8 cellular contexts compared by ENCODE assay signal in the genomic region with DNA sequence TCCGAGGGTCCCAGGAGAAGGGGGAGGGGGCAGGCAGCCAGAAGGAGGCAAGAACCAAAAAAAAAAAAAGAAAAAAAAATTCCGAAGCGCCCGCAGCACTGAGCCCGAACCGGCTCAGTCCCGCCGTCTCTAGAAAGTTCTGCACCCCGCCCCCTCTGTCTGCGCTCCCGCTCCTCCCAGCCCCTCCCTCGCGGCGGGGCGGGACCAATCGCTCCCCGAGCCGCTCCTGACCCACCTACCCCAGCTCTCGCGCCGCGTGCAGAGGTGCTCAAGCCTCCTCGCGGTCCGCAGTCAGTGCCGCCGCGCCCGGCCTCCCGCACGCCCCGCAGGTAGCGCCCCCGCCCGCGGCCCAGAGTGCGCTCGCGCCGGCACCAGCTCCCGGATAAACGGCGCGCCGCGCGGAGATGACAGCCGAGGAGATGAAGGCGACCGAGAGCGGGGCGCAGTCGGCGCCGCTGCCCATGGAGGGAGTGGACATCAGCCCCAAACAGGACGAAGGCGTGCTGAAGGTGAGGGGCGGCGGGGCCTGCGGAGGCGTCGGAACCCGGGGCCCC. TPM values are rescaled to one million over a fixed set of nuclear protein-coding genes. Genes with fewer than 3 reads are reported as not detected.
A peak's percentile ranks its signal among the peaks of the same experiment; 100 is the strongest.
DNase-seq lines count a peak whose midpoint lies in the region; ATAC-seq and TF ChIP-seq lines count a peak whose summit lies in the region.

A gene with protein sequence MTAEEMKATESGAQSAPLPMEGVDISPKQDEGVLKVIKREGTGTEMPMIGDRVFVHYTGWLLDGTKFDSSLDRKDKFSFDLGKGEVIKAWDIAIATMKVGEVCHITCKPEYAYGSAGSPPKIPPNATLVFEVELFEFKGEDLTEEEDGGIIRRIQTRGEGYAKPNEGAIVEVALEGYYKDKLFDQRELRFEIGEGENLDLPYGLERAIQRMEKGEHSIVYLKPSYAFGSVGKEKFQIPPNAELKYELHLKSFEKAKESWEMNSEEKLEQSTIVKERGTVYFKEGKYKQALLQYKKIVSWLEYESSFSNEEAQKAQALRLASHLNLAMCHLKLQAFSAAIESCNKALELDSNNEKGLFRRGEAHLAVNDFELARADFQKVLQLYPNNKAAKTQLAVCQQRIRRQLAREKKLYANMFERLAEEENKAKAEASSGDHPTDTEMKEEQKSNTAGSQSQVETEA (plus strand): TSS at position 235 of the 554 bp plus-strand sequence. CDS start 170 bp downstream, at position 405.

- CTCF ChIA-PET in BJ (lab: Yijun Ruan, JAX): no interaction called here
- CTCF ChIA-PET in activated CD4-positive, alpha-beta T cell treated with anti-CD3 and anti-CD28 coated beads, Interleukin-2, amount 10 ng/mL, durations not matched to agents 7 days and 5 days (lab: Charles Lee): interaction anchor here (1.1 kb wide), 1 partner anchor 11 kb away, joined by 8 read pairs; no protein-coding TSS in a partner anchor

- TF ChIP-seq CTCF in BJ (IDR thresholded peaks at IDR 0.05; ENCODE audit: insufficient read depth, low read depth, low read length) (no peak), coronary artery (IDR thresholded peaks at IDR 0.05) (no peak)

- no peaks in the 10 kb centered on the region for H3K27me3 ChIP-seq in BJ (ENCODE audit: control insufficient read depth, insufficient read depth, low read length)

- no peak for DNase-seq in BJ (ENCODE audit: low read depth)
- DNase-seq in NCI-H510A treated with DMSO at 0.1 percent for 48 hours (lab: John Stamatoyannopoulos, UW): peak; percentile 75
- DNase-seq in activated CD4-positive, alpha-beta T cell treated with anti-CD3 and anti-CD28 coated beads, Interleukin-2, amount 10 ng/mL, durations not matched to agents 7 days and 5 days: peak; percentile 90
- peak; percentile 91 for DNase-seq in coronary artery (ENCODE audit: low spot score)
- peak; percentile 95 for DNase-seq in left lobe of liver (ENCODE audit: low spot score)
- DNase-seq in stimulated activated CD4-positive, alpha-beta T cell treated with anti-CD3 and anti-CD28 coated beads, Interleukin-2, amount 100 ng/mL, for 4 hours (ENCODE audit: low read depth): peak; percentile 92

- ATAC-seq in HG03354 (IDR thresholded peaks at IDR 0.05; ENCODE audit: poor library complexity, severe bottlenecking, unreplicated experiment): peak; percentile 81
- ATAC-seq in left lobe of liver: peak; percentile 92

- POLR2A ChIA-PET in BJ (lab: Charles Lee): no interaction called here
- POLR2A ChIA-PET in activated CD4-positive, alpha-beta T cell treated with anti-CD3 and anti-CD28 coated beads, Interleukin-2, amount 10 ng/mL, durations not matched to agents 7 days and 5 days (lab: Charles Lee): no interaction called here

- peak; percentile 64 for TF ChIP-seq POLR2A in GM19099 (IDR thresholded peaks at IDR 0.05; ENCODE audit: extremely low read depth, insufficient read length, low read depth)

- H3K27ac Mint-ChIP-seq in activated CD4-positive, alpha-beta T cell treated with anti-CD3 and anti-CD28 coated beads, Interleukin-2, amount 10 ng/mL, durations not matched to agents 7 days and 5 days: peak within 1 kb of the TSS; percentile 90

- H3K4me3 ChIP-seq in BJ (ENCODE audit: low read depth, low read length) (peak within 1 kb of the TSS; percentile 65), coronary artery (peak within 1 kb of the TSS; percentile 80)

- H3K27me3 Mint-ChIP-seq in activated CD4-positive, alpha-beta T cell treated with anti-CD3 and anti-CD28 coated beads, Interleukin-2, amount 10 ng/mL, durations not matched to agents 7 days and 5 days: peaks cover 5% of the 10 kb centered on the region

- H3K4me3 Mint-ChIP-seq in activated CD4-positive, alpha-beta T cell treated with anti-CD3 and anti-CD28 coated beads, Interleukin-2, amount 10 ng/mL, durations not matched to agents 7 days and 5 days: peak within 1 kb of the TSS; percentile 89

- H3K36me3 ChIP-seq in BJ (ENCODE audit: control insufficient read depth, insufficient read depth, low read length): peaks cover 9% of the 10 kb centered on the region

- peak within 1 kb of the TSS; percentile 82 to 89 for H3K27ac ChIP-seq in coronary artery

- peaks cover 19% of the 10 kb centered on the region for H3K4me1 Mint-ChIP-seq in activated CD4-positive, alpha-beta T cell treated with anti-CD3 and anti-CD28 coated beads, Interleukin-2, amount 10 ng/mL, durations not matched to agents 7 days and 5 days

- no peaks in the 10 kb centered on the region for H3K9me3 Mint-ChIP-seq in activated CD4-positive, alpha-beta T cell treated with anti-CD3 and anti-CD28 coated beads, Interleukin-2, amount 10 ng/mL, durations not matched to agents 7 days and 5 days

- H3K36me3 Mint-ChIP-seq in activated CD4-positive, alpha-beta T cell treated with anti-CD3 and anti-CD28 coated beads, Interleukin-2, amount 10 ng/mL, durations not matched to agents 7 days and 5 days (ENCODE audit: low read depth): peaks cover 26% of the 10 kb centered on the region

RNA-seq across cellular contexts. Expression of the gene that starts here (rescaled TPM):
- 27.1 and 32.4 TPM in 2 replicates for polyA plus RNA-seq in BJ (2011; rRNA removed)
- 23.7 and 29.4 TPM in 2 replicates for polyA minus RNA-seq in BJ (2011; rRNA and poly(A)+ RNA removed)
- 10 to 100 TPM; 47.2 to 68.2 TPM for total RNA-seq in activated CD4-positive, alpha-beta T cell treated with anti-CD3 and anti-CD28 coated beads, Interleukin-2, amount 10 ng/mL, durations not matched to agents 7 days and 5 days
- total RNA-seq in left lobe of liver: 50.4 TPM
